Comparison of ENCODE assay signal across 12 cellular contexts in genomic region chr3:150739877-150740645, GRCh38. TPM values are rescaled to one million over a fixed set of nuclear protein-coding genes. Genes with fewer than 3 reads are reported as not detected.
A peak's percentile ranks its signal among the peaks of the same experiment; 100 is the strongest.
DNase-seq lines count a peak whose midpoint lies in the region; ATAC-seq, FAIRE-seq and TF ChIP-seq lines count a peak whose summit lies in the region.
"Had no signal": no experiment of that assay in that cellular context is flagged by ENCODE, and none has a peak within 500 bp of the region (broad histone marks: within the 10 kb centered on the region; RNA-seq: fewer than 3 reads in every experiment).

No MANE protein-coding gene starts in this region.

- peak overlapping the region; percentile 62 to 85 (median 81) for H3K27ac Mint-ChIP-seq in CD4-positive, alpha-beta memory T cell
- peak overlapping the region; percentile 39 for H3K27ac Mint-ChIP-seq in dendritic cell treated with granulocyte-macrophage colony-stimulating factor and Interleukin-4, amounts not matched to agents 40 ng/mL and 50 ng/mL, for 4 days

- H3K36me3 ChIP-seq in CD4-positive, alpha-beta memory T cell (ENCODE audit: insufficient read depth, low read length), result peaks cover 20% of the 10 kb centered on the region

- H3K27me3 Mint-ChIP-seq in CD4-positive, alpha-beta memory T cell, result no peaks in the 10 kb centered on the region
- H3K27me3 Mint-ChIP-seq in dendritic cell treated with granulocyte-macrophage colony-stimulating factor and Interleukin-4, amounts not matched to agents 40 ng/mL and 50 ng/mL, for 4 days, result no peaks in the 10 kb centered on the region

- intact Hi-C loops in CD4-positive, alpha-beta memory T cell (cut with micrococcal nuclease), result no loop called here
- intact Hi-C loops in dendritic cell treated with granulocyte-macrophage colony-stimulating factor and Interleukin-4, amounts not matched to agents 40 ng/mL and 50 ng/mL, for 4 days (cut with micrococcal nuclease), result no loop called here
- intact Hi-C loops in dorsolateral prefrontal cortex (cut with DNase I), result no loop called here

- H3K9me3 Mint-ChIP-seq in CD4-positive, alpha-beta memory T cell, result peaks cover 0 to 2% (median 0%) of the 10 kb centered on the region in 8 donors
- no peaks in the 10 kb centered on the region for H3K9me3 Mint-ChIP-seq in dendritic cell treated with granulocyte-macrophage colony-stimulating factor and Interleukin-4, amounts not matched to agents 40 ng/mL and 50 ng/mL, for 4 days

- H3K4me1 Mint-ChIP-seq in CD4-positive, alpha-beta memory T cell, result peaks cover 45 to 79% (median 61%) of the 10 kb centered on the region in 4 donors
- H3K4me1 Mint-ChIP-seq in dendritic cell treated with granulocyte-macrophage colony-stimulating factor and Interleukin-4, amounts not matched to agents 40 ng/mL and 50 ng/mL, for 4 days (ENCODE audit: low read depth), result peaks cover 26% of the 10 kb centered on the region

- peaks cover 61% of the 10 kb centered on the region for H3K4me1 ChIP-seq in CD4-positive, alpha-beta memory T cell (ENCODE audit: insufficient read depth, low read length)
- H3K4me1 ChIP-seq in foreskin keratinocyte, result peaks cover 47% of the 10 kb centered on the region

- peaks cover 22 to 29% of the 10 kb centered on the region in 2 donors for H3K36me3 Mint-ChIP-seq in CD4-positive, alpha-beta memory T cell
- peaks cover 27% of the 10 kb centered on the region for H3K36me3 Mint-ChIP-seq in dendritic cell treated with granulocyte-macrophage colony-stimulating factor and Interleukin-4, amounts not matched to agents 40 ng/mL and 50 ng/mL, for 4 days (ENCODE audit: low read depth)

- no peaks in the 10 kb centered on the region for H3K27me3 ChIP-seq in CD4-positive, alpha-beta memory T cell (ENCODE audit: insufficient read depth, low read length)
- H3K27me3 ChIP-seq in HL-60 (ENCODE audit: insufficient read depth, poor library complexity, severe bottlenecking) (no peaks in the 10 kb centered on the region), foreskin keratinocyte (no peaks in the 10 kb centered on the region), dorsolateral prefrontal cortex (no peaks in the 10 kb centered on the region)
- H3K27me3 ChIP-seq: tibial nerve had no signal

- TF ChIP-seq CTCF in HL-60 (IDR thresholded peaks at IDR 0.05; ENCODE audit: insufficient read depth, low read length) (no peak), foreskin keratinocyte (conservative IDR thresholded peaks at IDR 0.05) (no peak), dorsolateral prefrontal cortex (IDR thresholded peaks at IDR 0.05 in 54 of 56, conservative IDR thresholded peaks at IDR 0.05 in 2 of 56; ENCODE audit: low read depth in 1 of 56, partially characterized antibody in 56 of 56) (no peak)

- H3K9me3 ChIP-seq in CD4-positive, alpha-beta memory T cell (ENCODE audit: control insufficient read depth in 1 of 2, low read length in 2 of 2), result no peaks in the 10 kb centered on the region
- H3K9me3 ChIP-seq: tibial nerve had no signal

- ATAC-seq in GM19397 (IDR thresholded peaks at IDR 0.05; ENCODE audit: unreplicated experiment) (peak; percentile 27), foreskin keratinocyte (no peak), HG02623 (IDR thresholded peaks at IDR 0.05; ENCODE audit: unreplicated experiment) (no peak)

- POLR2A ChIA-PET in CD4-positive, alpha-beta memory T cell (lab: Charles Lee; ENCODE audit: partially characterized antibody), result interaction anchor here (1.5 kb wide), 1 partner anchor 23 kb away, joined by 4 read pairs; no protein-coding TSS in a partner anchor

- TF ChIP-seq POLR2A in GM12892 (IDR thresholded peaks at IDR 0.05; ENCODE audit: low read depth, low read length), result no peak

- H3K4me3 ChIP-seq in CD4-positive, alpha-beta memory T cell (ENCODE audit: low read length in 2 of 2), result no peak overlapping the region
- H3K4me3 ChIP-seq in HL-60 (replicated peaks; ENCODE audit: insufficient read depth, low read length), result no peak overlapping the region
- H3K4me3 ChIP-seq in dorsolateral prefrontal cortex, result no peak overlapping the region
- H3K4me3 ChIP-seq: tibial nerve had no signal

- CTCF ChIA-PET in CD4-positive, alpha-beta memory T cell (lab: Charles Lee; ENCODE audit: partially characterized antibody), result no interaction called here

- peak overlapping the region in 7 of 8 donors; percentile 3 to 71 (median 37) for H3K4me3 Mint-ChIP-seq in CD4-positive, alpha-beta memory T cell
- H3K4me3 Mint-ChIP-seq in dendritic cell treated with granulocyte-macrophage colony-stimulating factor and Interleukin-4, amounts not matched to agents 40 ng/mL and 50 ng/mL, for 4 days, result no peak overlapping the region

- DNase-seq in CD4-positive, alpha-beta memory T cell, result no peak
- no peak for DNase-seq in HL-60 (ENCODE audit: low read depth in 1 of 2, low spot score in 1 of 2)
- no peak for DNase-seq in foreskin keratinocyte
- no peak for DNase-seq in dorsolateral prefrontal cortex
- no peak for DNase-seq in GM12892 (ENCODE audit: insufficient read length)
- DNase-seq: DMS153, NCI-H1417 had no signal

- FAIRE-seq in GM12892 (lab: Jason Lieb, UNC), result no peak

- H3K27ac ChIP-seq in CD4-positive, alpha-beta memory T cell (ENCODE audit: low read depth, low read length), result no peak overlapping the region
- H3K27ac ChIP-seq in HL-60 (replicated peaks) (peak overlapping the region; percentile 9; the same call in 1 of the 2 replicates), foreskin keratinocyte (no peak overlapping the region), dorsolateral prefrontal cortex (no peak overlapping the region)
- H3K27ac ChIP-seq: tibial nerve had no signal

RNA-seq across cellular contexts. Expression of gene SIAH2, which starts 22.9 kb away (rescaled TPM):
- total RNA-seq in CD4-positive, alpha-beta memory T cell, result 10 to 100 TPM; 28.3 to 29.5 TPM
- 10 to 100 TPM; 35.9 to 48.3 TPM for polyA plus RNA-seq in CD4-positive, alpha-beta memory T cell
- total RNA-seq in foreskin keratinocyte (33.3 and 37.7 TPM in 2 replicates), dorsolateral prefrontal cortex (10 to 100 TPM; 12.6 to 40.1 (median 22.1) TPM)
- 26.5 and 30.2 TPM in 2 replicates for polyA plus RNA-seq in foreskin keratinocyte
- polyA plus RNA-seq in GM12892 (2012; ENCODE audit: missing spikeins), result 8.0 TPM

RNA-seq across cellular contexts. Expression of gene ERICH6, which starts 36.3 kb away (rescaled TPM):
- not detected for total RNA-seq in CD4-positive, alpha-beta memory T cell
- under 1 TPM in 1 of 2 donors, not detected in 1; 0.75 TPM for polyA plus RNA-seq in CD4-positive, alpha-beta memory T cell
- total RNA-seq in foreskin keratinocyte, result not detected in 2 replicates
- not detected in 2 replicates for polyA plus RNA-seq in foreskin keratinocyte
- total RNA-seq in dorsolateral prefrontal cortex, result 1 to 10 TPM in 15 of 120 experiments, under 1 TPM in 66, not detected in 39; 0.23 to 2.5 (median 0.63) TPM
- polyA plus RNA-seq in GM12892 (2012; ENCODE audit: missing spikeins), result not detected
- total RNA-seq: myocyte had no signal
